24 cellular contexts compared by ENCODE assay signal in the genomic region with DNA sequence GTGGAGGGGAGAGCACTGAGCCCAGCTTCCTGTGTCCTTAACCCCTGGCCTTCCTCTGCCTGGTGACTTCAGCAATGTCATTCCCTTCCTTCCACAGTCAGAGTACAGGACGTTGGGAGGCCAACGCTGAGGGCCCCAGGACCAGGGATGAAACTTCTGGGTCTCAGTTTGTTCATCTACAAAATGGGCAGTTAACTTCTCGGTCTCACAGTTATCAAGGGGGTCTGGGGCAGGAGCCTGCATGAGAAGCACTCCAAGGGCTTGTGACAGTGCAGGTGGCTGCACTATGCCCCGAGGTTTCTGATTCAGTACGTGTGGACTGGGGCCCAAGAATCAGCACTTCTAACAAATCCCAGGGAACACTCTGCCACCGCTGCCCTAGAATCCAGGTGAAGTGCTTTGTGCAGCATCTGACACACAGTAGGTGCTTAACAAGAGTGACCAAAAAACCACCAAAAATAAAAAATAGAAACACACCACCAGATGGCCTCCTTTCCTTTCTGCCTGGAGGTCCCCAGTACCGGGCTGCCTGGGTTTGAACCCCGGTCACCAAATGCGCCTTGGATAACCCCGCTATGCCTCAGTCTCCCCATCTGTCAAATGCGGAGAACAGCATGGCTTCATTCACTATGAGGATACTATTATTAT.
DNase-seq lines count a peak whose midpoint lies in the region; ATAC-seq and TF ChIP-seq lines count a peak whose summit lies in the region.
"Had no signal": no experiment of that assay in that cellular context is flagged by ENCODE, and none has a peak within 500 bp of the region (broad histone marks: within the 10 kb centered on the region; RNA-seq: fewer than 3 reads in every experiment).

No MANE protein-coding gene starts in this region.

- intact Hi-C loops in adrenal gland (cut with DNase I): loop anchor here (10.0 kb wide), 1 partner anchor 390 kb away; no protein-coding TSS in a partner anchor

- H3K27ac Mint-ChIP-seq in activated T-cell treated with anti-CD3 and anti-CD28 coated beads, Interleukin-2, amount 50 U/mL, for 24 hours: peak overlapping the region; percentile 57
- H3K27ac Mint-ChIP-seq in stimulated activated effector memory CD8-positive, alpha-beta T cell treated with anti-CD3 and anti-CD28 coated beads, Interleukin-12 subunit alpha, Interleukin-12 subunit beta, amount 100 ng/mL, for 72 hours: no peak overlapping the region
- H3K27ac Mint-ChIP-seq: activated CD4-positive, alpha-beta memory T cell treated with anti-CD3 and anti-CD28 coated beads, Interleukin-2, amount 10 ng/mL, durations not matched to agents 7 days and 5 days; WTC11 had no signal

- no peak for TF ChIP-seq EP300 in gastroesophageal sphincter (IDR thresholded peaks at IDR 0.05)

- H3K4me1 Mint-ChIP-seq in activated T-cell treated with anti-CD3 and anti-CD28 coated beads, Interleukin-2, amount 50 U/mL, for 24 hours (ENCODE audit: low read depth): no peaks in the 10 kb centered on the region
- no peaks in the 10 kb centered on the region for H3K4me1 Mint-ChIP-seq in stimulated activated effector memory CD8-positive, alpha-beta T cell treated with anti-CD3 and anti-CD28 coated beads, Interleukin-12 subunit alpha, Interleukin-12 subunit beta, amount 100 ng/mL, for 72 hours
- H3K4me1 Mint-ChIP-seq: activated CD4-positive, alpha-beta memory T cell treated with anti-CD3 and anti-CD28 coated beads, Interleukin-2, amount 10 ng/mL, durations not matched to agents 7 days and 5 days; WTC11 had no signal

- no peaks in the 10 kb centered on the region for H3K27me3 Mint-ChIP-seq in activated T-cell treated with anti-CD3 and anti-CD28 coated beads, Interleukin-2, amount 50 U/mL, for 24 hours
- H3K27me3 Mint-ChIP-seq: activated CD4-positive, alpha-beta memory T cell treated with anti-CD3 and anti-CD28 coated beads, Interleukin-2, amount 10 ng/mL, durations not matched to agents 7 days and 5 days had no signal

- TF ChIP-seq CTCF in adrenal gland (IDR thresholded peaks at IDR 0.05) (peak in 1 of 6 experiments; percentile 16), gastroesophageal sphincter (IDR thresholded peaks at IDR 0.05) (no peak)

- H3K4me1 ChIP-seq in adrenal gland (replicated peaks in 1 of 2): peaks cover 25 to 62% of the 10 kb centered on the region in 2 donors
- H3K4me1 ChIP-seq in gastroesophageal sphincter: peaks cover 0 to 62% (median 23%) of the 10 kb centered on the region in 3 donors
- H3K4me1 ChIP-seq in stomach smooth muscle (ENCODE audit: control insufficient read depth, insufficient read depth, low read length): peaks cover 39% of the 10 kb centered on the region

- H3K27me3 ChIP-seq in adrenal gland: no peaks in the 10 kb centered on the region
- H3K27me3 ChIP-seq in gastroesophageal sphincter: no peaks in the 10 kb centered on the region
- H3K27me3 ChIP-seq in stomach smooth muscle (ENCODE audit: control insufficient read depth in 1 of 2, insufficient read depth in 2 of 2, low read length in 2 of 2): no peaks in the 10 kb centered on the region
- H3K27me3 ChIP-seq: pancreas, Peyer's patch, SJSA1, testis had no signal

- H3K27ac ChIP-seq in adrenal gland (peak overlapping the region in 4 of 5 donors; percentile 19 to 65 (median 48)), gastroesophageal sphincter (peak overlapping the region in 3 of 4 donors; percentile 7 to 91 (median 15)), stomach smooth muscle (ENCODE audit: low read length) (peak overlapping the region; percentile 11)
- H3K27ac ChIP-seq: pancreas, Peyer's patch, SJSA1 had no signal

- no peak for TF ChIP-seq POLR2A in adrenal gland (IDR thresholded peaks at IDR 0.05)
- TF ChIP-seq POLR2A in gastroesophageal sphincter (IDR thresholded peaks at IDR 0.05): no peak

- no peak overlapping the region for H3K4me3 Mint-ChIP-seq in activated T-cell treated with anti-CD3 and anti-CD28 coated beads, Interleukin-2, amount 50 U/mL, for 24 hours
- H3K4me3 Mint-ChIP-seq in stimulated activated effector memory CD8-positive, alpha-beta T cell treated with anti-CD3 and anti-CD28 coated beads, Interleukin-12 subunit alpha, Interleukin-12 subunit beta, amount 100 ng/mL, for 72 hours: no peak overlapping the region
- H3K4me3 Mint-ChIP-seq: activated CD4-positive, alpha-beta memory T cell treated with anti-CD3 and anti-CD28 coated beads, Interleukin-2, amount 10 ng/mL, durations not matched to agents 7 days and 5 days; WTC11 had no signal

- H3K9ac ChIP-seq in stomach smooth muscle (ENCODE audit: low read length in 2 of 2): no peak overlapping the region

- no peak overlapping the region for H3K4me3 ChIP-seq in adrenal gland
- H3K4me3 ChIP-seq in gastroesophageal sphincter: no peak overlapping the region
- H3K4me3 ChIP-seq in stomach smooth muscle (ENCODE audit: low read length in 2 of 2): no peak overlapping the region
- H3K4me3 ChIP-seq: pancreas, Peyer's patch, SJSA1, testis had no signal

- DNase-seq in activated T-cell treated with anti-CD3 and anti-CD28 coated beads, Interleukin-2, amount 50 U/mL, for 24 hours: no peak
- DNase-seq in activated T-cell treated with anti-CD3 and anti-CD28 coated beads for 4 hours: no peak
- DNase-seq in adrenal gland: no peak
- no peak for DNase-seq in stimulated activated effector memory CD8-positive, alpha-beta T cell treated with anti-CD3 and anti-CD28 coated beads, Interleukin-12 subunit alpha, Interleukin-12 subunit beta, amount 100 ng/mL, for 72 hours (ENCODE audit: low spot score in 2 of 2)
- DNase-seq in NCI-H2107 (lab: John Stamatoyannopoulos, UW): no peak
- DNase-seq: activated CD4-positive, alpha-beta memory T cell treated with anti-CD3 and anti-CD28 coated beads, Interleukin-2, amount 10 ng/mL, durations not matched to agents 7 days and 5 days; activated naive CD4-positive, alpha-beta T cell treated with Interleukin-2 at 50 U/mL for 16 hours; activated T-cell treated with anti-CD3 and anti-CD28 coated beads, Interleukin-2, amount 50 U/mL, for 1 hour; amygdala; caudate nucleus; DMS 273 treated with DMSO at 0.1 percent for 48 hours; Kasumi-1; kidney glomerular epithelial cell; NCI-H1417; NCI-H69; pancreas; Peyer's patch had no signal

- H3K9me3 Mint-ChIP-seq in activated T-cell treated with anti-CD3 and anti-CD28 coated beads, Interleukin-2, amount 50 U/mL, for 24 hours: no peaks in the 10 kb centered on the region
- H3K9me3 Mint-ChIP-seq in stimulated activated effector memory CD8-positive, alpha-beta T cell treated with anti-CD3 and anti-CD28 coated beads, Interleukin-12 subunit alpha, Interleukin-12 subunit beta, amount 100 ng/mL, for 72 hours: no peaks in the 10 kb centered on the region
- H3K9me3 Mint-ChIP-seq: activated CD4-positive, alpha-beta memory T cell treated with anti-CD3 and anti-CD28 coated beads, Interleukin-2, amount 10 ng/mL, durations not matched to agents 7 days and 5 days; WTC11 had no signal

- peaks cover 70% of the 10 kb centered on the region for H3K36me3 Mint-ChIP-seq in activated T-cell treated with anti-CD3 and anti-CD28 coated beads, Interleukin-2, amount 50 U/mL, for 24 hours (ENCODE audit: low read depth)
- H3K36me3 Mint-ChIP-seq in stimulated activated effector memory CD8-positive, alpha-beta T cell treated with anti-CD3 and anti-CD28 coated beads, Interleukin-12 subunit alpha, Interleukin-12 subunit beta, amount 100 ng/mL, for 72 hours: peaks cover 57% of the 10 kb centered on the region

- WGBS in adrenal gland, 4 donors: 72 to 77% (median 74%) methylated on average over 11 of the region's 11 CpGs
- 52 to 78% methylated on average over 3 to 7 of the region's 11 CpGs for WGBS in gastroesophageal sphincter (ENCODE audit: low coverage in 1 of 2), 2 donors

- H3K36me3 ChIP-seq in adrenal gland (replicated peaks in 1 of 2) (peaks cover 0 to 87% of the 10 kb centered on the region in 2 donors), gastroesophageal sphincter (peaks cover 0 to 90% of the 10 kb centered on the region in 2 donors), stomach smooth muscle (ENCODE audit: control insufficient read depth in 2 of 2, insufficient read depth in 2 of 2, low read length in 2 of 2) (peaks cover 45 to 61% of the 10 kb centered on the region in 2 donors)

- no peaks in the 10 kb centered on the region for H3K9me3 ChIP-seq in adrenal gland (replicated peaks in 1 of 3)
- H3K9me3 ChIP-seq in gastroesophageal sphincter: no peaks in the 10 kb centered on the region
- H3K9me3 ChIP-seq in stomach smooth muscle (ENCODE audit: control insufficient read depth in 2 of 2, low read length in 2 of 2): no peaks in the 10 kb centered on the region
- H3K9me3 ChIP-seq: pancreas, Peyer's patch, SJSA1, testis had no signal

- no peak for ATAC-seq in gastroesophageal sphincter
- no peak for ATAC-seq in stimulated activated effector memory CD8-positive, alpha-beta T cell treated with anti-CD3 and anti-CD28 coated beads, Interleukin-12 subunit alpha, Interleukin-12 subunit beta, amount 100 ng/mL, for 72 hours
- ATAC-seq in GM21619 (IDR thresholded peaks at IDR 0.05; ENCODE audit: unreplicated experiment): no peak
- ATAC-seq: pancreas, sciatic nerve, WTC11 had no signal
